Comparison of ENCODE assay signal across 21 cellular contexts in genomic region chr6:154938245-154938583, GRCh38. TPM values are rescaled to one million over a fixed set of nuclear protein-coding genes. Genes with fewer than 3 reads are reported as not detected.
DNase-seq lines count a peak whose midpoint lies in the region; ATAC-seq, FAIRE-seq and TF ChIP-seq lines count a peak whose summit lies in the region.
"Had no signal": no experiment of that assay in that cellular context is flagged by ENCODE, and none has a peak within 500 bp of the region (broad histone marks: within the 10 kb centered on the region; RNA-seq: fewer than 3 reads in every experiment).

No MANE protein-coding gene starts in this region.

- no peak overlapping the region for H3K4me3 Mint-ChIP-seq in GM23338
- H3K4me3 Mint-ChIP-seq: activated CD4-positive, alpha-beta T cell treated with anti-CD3 and anti-CD28 coated beads for 36 hours; activated naive CD4-positive, alpha-beta T cell treated with anti-CD3 and anti-CD28 coated beads for 36 hours; activated T-cell treated with anti-CD3 and anti-CD28 coated beads, Interleukin-2, amount 50 U/mL, for 4 hours; CD4-positive, alpha-beta memory T cell; natural killer cell had no signal

- H3K9me3 Mint-ChIP-seq in GM23338: no peaks in the 10 kb centered on the region
- H3K9me3 Mint-ChIP-seq: activated naive CD4-positive, alpha-beta T cell treated with anti-CD3 and anti-CD28 coated beads for 36 hours; activated T-cell treated with anti-CD3 and anti-CD28 coated beads, Interleukin-2, amount 50 U/mL, for 4 hours; CD4-positive, alpha-beta memory T cell; natural killer cell had no signal

- H3K9me2 ChIP-seq in GM23338 (ENCODE audit: insufficient read depth): no peaks in the 10 kb centered on the region

- ATAC-seq in GM23338 (peak; percentile 36), pancreas (peak in 3 of 4 donors; percentile 34 to 45 (median 37)), GM21367 (IDR thresholded peaks at IDR 0.05; ENCODE audit: unreplicated experiment) (no peak)
- ATAC-seq: activated CD4-positive, alpha-beta T cell treated with anti-CD3 and anti-CD28 coated beads for 36 hours; activated T-cell treated with anti-CD3 and anti-CD28 coated beads, Interleukin-2, amount 50 U/mL, for 4 hours; natural killer cell had no signal

- no peaks in the 10 kb centered on the region for H3K36me3 Mint-ChIP-seq in GM23338 (ENCODE audit: low read depth)
- H3K36me3 Mint-ChIP-seq: CD4-positive, alpha-beta memory T cell; natural killer cell had no signal

- H2AFZ ChIP-seq in GM23338: no peak overlapping the region

- H3K36me3 ChIP-seq in GM23338 (ENCODE audit: insufficient read depth): no peaks in the 10 kb centered on the region
- no peaks in the 10 kb centered on the region for H3K36me3 ChIP-seq in pancreas
- H3K36me3 ChIP-seq in BE2C: no peaks in the 10 kb centered on the region
- H3K36me3 ChIP-seq: cardiac muscle cell had no signal

- H4K20me1 ChIP-seq in GM23338 (replicated peaks; ENCODE audit: insufficient read depth): no peaks in the 10 kb centered on the region

- TF ChIP-seq CTCF in GM23338 (conservative IDR thresholded peaks at IDR 0.05; ENCODE audit: low read depth in 2 of 2): no peak
- TF ChIP-seq CTCF in choroid plexus epithelial cell (conservative IDR thresholded peaks at IDR 0.05; ENCODE audit: low read depth, low read length): no peak
- no peak for TF ChIP-seq CTCF in pancreas (IDR thresholded peaks at IDR 0.05)
- no peak for TF ChIP-seq CTCF in BE2C (IDR thresholded peaks at IDR 0.05; ENCODE audit: low read depth, low read length)

- H3K4me2 ChIP-seq in GM23338: no peak overlapping the region

- no peak overlapping the region for H3K27ac Mint-ChIP-seq in GM23338
- H3K27ac Mint-ChIP-seq: activated CD4-positive, alpha-beta T cell treated with anti-CD3 and anti-CD28 coated beads for 36 hours; activated naive CD4-positive, alpha-beta T cell treated with anti-CD3 and anti-CD28 coated beads for 36 hours; CD4-positive, alpha-beta memory T cell; natural killer cell; progenitor cell of endocrine pancreas had no signal

- WGBS in pancreas, 2 donors: 52 to 60% methylated on average over 9 of the region's 9 CpGs

- no peak for FAIRE-seq in pancreas (lab: Jason Lieb, UNC)
- FAIRE-seq: K562 had no signal

- no peaks in the 10 kb centered on the region for H3K79me2 ChIP-seq in GM23338 (replicated peaks; ENCODE audit: insufficient read depth)

- intact Hi-C loops in pancreas (cut with DNase I): no loop called here

- H3K9me3 ChIP-seq in pancreas (no peaks in the 10 kb centered on the region), BE2C (no peaks in the 10 kb centered on the region)

- H3K27ac ChIP-seq in GM23338 (ENCODE audit: low read depth) (peak overlapping the region; percentile 82; the same call in 1 of the 2 replicates), pancreas (no peak overlapping the region)
- H3K27ac ChIP-seq: cardiac muscle cell had no signal

- H3K4me1 ChIP-seq in GM23338 (ENCODE audit: insufficient read depth) (peaks cover under 1% of the 10 kb centered on the region; the same call in 1 of the 2 replicates), pancreas (no peaks in the 10 kb centered on the region), BE2C (no peaks in the 10 kb centered on the region; the same call in 1 of the 2 replicates)

- H3K27me3 Mint-ChIP-seq in GM23338 (ENCODE audit: insufficient read depth, low read depth, poor library complexity): no peaks in the 10 kb centered on the region
- H3K27me3 Mint-ChIP-seq: activated CD4-positive, alpha-beta T cell treated with anti-CD3 and anti-CD28 coated beads for 36 hours; CD4-positive, alpha-beta memory T cell; progenitor cell of endocrine pancreas had no signal

- DNase-seq in GM23338 (ENCODE audit: low spot score) (no peak), NCI-H1105 treated with DMSO at 0.1 percent for 48 hours (lab: John Stamatoyannopoulos, UW) (peak; percentile 90), choroid plexus epithelial cell (ENCODE audit: low read depth) (no peak), pancreas (peak in 3 of 6 donors; percentile 7 to 39 (median 35)), BE2C (no peak), NCI-H1694 treated with DMSO at 0.1 percent for 48 hours (lab: John Stamatoyannopoulos, UW) (no peak)
- DNase-seq: activated CD4-positive, alpha-beta T cell treated with anti-CD3 and anti-CD28 coated beads for 36 hours; activated naive CD4-positive, alpha-beta T cell treated with anti-CD3 and anti-CD28 coated beads for 36 hours; activated T-cell treated with anti-CD3 and anti-CD28 coated beads, Interleukin-2, amount 50 U/mL, for 4 hours; amniotic stem cell; CD4-positive, alpha-beta memory T cell; dermis blood vessel endothelial cell; DMS53; natural killer cell; NCI-H748 treated with DMSO at 0.1 percent for 48 hours; OCI-M1; SW 1271 had no signal

- no peak overlapping the region for H3K4me3 ChIP-seq in GM23338
- H3K4me3 ChIP-seq in choroid plexus epithelial cell (ENCODE audit: low read depth, low read length): peak overlapping the region; percentile 16
- H3K4me3 ChIP-seq in pancreas: no peak overlapping the region
- H3K4me3 ChIP-seq in BE2C (ENCODE audit: low read depth, low read length): no peak overlapping the region
- H3K4me3 ChIP-seq: cardiac muscle cell, K562 had no signal

- peaks cover 3% of the 10 kb centered on the region; the same call in 2 of the 3 replicates for H3K4me1 Mint-ChIP-seq in GM23338
- H3K4me1 Mint-ChIP-seq: activated CD4-positive, alpha-beta T cell treated with anti-CD3 and anti-CD28 coated beads for 36 hours had no signal

- H3K27me3 ChIP-seq in GM23338 (ENCODE audit: insufficient read depth) (no peaks in the 10 kb centered on the region), pancreas (no peaks in the 10 kb centered on the region), BE2C (no peaks in the 10 kb centered on the region)

- no peaks in the 10 kb centered on the region for H3F3A ChIP-seq in GM23338 (replicated peaks; ENCODE audit: low read depth)

TF ChIP-seq in GM23338, 12 proteins besides CTCF, POLR2A, EP300 and RAD21 (continues in another document):
- TF ChIP-seq, protein P1, sequence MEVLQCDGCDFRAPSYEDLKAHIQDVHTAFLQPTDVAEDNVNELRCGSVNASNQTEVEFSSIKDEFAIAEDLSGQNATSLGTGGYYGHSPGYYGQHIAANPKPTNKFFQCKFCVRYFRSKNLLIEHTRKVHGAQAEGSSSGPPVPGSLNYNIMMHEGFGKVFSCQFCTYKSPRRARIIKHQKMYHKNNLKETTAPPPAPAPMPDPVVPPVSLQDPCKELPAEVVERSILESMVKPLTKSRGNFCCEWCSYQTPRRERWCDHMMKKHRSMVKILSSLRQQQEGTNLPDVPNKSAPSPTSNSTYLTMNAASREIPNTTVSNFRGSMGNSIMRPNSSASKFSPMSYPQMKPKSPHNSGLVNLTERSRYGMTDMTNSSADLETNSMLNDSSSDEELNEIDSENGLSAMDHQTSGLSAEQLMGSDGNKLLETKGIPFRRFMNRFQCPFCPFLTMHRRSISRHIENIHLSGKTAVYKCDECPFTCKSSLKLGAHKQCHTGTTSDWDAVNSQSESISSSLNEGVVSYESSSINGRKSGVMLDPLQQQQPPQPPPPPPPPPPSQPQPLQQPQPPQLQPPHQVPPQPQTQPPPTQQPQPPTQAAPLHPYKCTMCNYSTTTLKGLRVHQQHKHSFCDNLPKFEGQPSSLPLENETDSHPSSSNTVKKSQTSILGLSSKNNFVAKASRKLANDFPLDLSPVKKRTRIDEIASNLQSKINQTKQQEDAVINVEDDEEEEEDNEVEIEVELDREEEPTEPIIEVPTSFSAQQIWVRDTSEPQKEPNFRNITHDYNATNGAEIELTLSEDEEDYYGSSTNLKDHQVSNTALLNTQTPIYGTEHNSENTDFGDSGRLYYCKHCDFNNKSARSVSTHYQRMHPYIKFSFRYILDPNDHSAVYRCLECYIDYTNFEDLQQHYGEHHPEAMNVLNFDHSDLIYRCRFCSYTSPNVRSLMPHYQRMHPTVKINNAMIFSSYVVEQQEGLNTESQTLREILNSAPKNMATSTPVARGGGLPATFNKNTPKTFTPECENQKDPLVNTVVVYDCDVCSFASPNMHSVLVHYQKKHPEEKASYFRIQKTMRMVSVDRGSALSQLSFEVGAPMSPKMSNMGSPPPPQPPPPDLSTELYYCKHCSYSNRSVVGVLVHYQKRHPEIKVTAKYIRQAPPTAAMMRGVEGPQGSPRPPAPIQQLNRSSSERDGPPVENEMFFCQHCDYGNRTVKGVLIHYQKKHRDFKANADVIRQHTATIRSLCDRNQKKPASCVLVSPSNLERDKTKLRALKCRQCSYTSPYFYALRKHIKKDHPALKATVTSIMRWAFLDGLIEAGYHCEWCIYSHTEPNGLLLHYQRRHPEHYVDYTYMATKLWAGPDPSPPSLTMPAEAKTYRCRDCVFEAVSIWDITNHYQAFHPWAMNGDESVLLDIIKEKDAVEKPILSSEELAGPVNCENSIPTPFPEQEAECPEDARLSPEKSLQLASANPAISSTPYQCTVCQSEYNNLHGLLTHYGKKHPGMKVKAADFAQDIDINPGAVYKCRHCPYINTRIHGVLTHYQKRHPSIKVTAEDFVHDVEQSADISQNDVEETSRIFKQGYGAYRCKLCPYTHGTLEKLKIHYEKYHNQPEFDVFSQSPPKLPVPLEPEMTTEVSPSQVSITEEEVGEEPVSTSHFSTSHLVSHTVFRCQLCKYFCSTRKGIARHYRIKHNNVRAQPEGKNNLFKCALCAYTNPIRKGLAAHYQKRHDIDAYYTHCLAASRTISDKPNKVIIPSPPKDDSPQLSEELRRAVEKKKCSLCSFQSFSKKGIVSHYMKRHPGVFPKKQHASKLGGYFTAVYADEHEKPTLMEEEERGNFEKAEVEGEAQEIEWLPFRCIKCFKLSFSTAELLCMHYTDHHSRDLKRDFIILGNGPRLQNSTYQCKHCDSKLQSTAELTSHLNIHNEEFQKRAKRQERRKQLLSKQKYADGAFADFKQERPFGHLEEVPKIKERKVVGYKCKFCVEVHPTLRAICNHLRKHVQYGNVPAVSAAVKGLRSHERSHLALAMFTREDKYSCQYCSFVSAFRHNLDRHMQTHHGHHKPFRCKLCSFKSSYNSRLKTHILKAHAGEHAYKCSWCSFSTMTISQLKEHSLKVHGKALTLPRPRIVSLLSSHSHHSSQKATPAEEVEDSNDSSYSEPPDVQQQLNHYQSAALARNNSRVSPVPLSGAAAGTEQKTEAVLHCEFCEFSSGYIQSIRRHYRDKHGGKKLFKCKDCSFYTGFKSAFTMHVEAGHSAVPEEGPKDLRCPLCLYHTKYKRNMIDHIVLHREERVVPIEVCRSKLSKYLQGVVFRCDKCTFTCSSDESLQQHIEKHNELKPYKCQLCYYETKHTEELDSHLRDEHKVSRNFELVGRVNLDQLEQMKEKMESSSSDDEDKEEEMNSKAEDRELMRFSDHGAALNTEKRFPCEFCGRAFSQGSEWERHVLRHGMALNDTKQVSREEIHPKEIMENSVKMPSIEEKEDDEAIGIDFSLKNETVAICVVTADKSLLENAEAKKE (CRISPR knock-in tag; IDR thresholded peaks at IDR 0.05): no peak
- TF ChIP-seq JUNB (IDR thresholded peaks at IDR 0.05; ENCODE audit: unreplicated experiment): no peak
- TF ChIP-seq EZH2phosphoT487 (IDR thresholded peaks at IDR 0.05; ENCODE audit: unreplicated experiment): no peak

RNA-seq across cellular contexts. Expression of gene TIAM2, which starts 56.9 kb away (rescaled TPM):
- total RNA-seq in GM23338 (2014; rRNA removed; shearing (Covaris generic)): 24.4 and 27.8 TPM in 2 replicates
- polyA plus RNA-seq in GM23338 (2016; fragmentation: Nextera tagmentation; extraction: Ambion mirVana) (13.0 and 14.2 TPM in 2 replicates), pancreas (1 to 10 TPM; 2.1 to 4.3 TPM)
- total RNA-seq in pancreas: 1 to 10 TPM; 2.0 to 9.2 (median 3.4) TPM
- polyA plus RNA-seq in BE2C (2012; ENCODE audit: insufficient read depth, insufficient read length, low read depth): 2.3 TPM
